ENCODE assay signal across 1 cellular context in the genomic region with DNA sequence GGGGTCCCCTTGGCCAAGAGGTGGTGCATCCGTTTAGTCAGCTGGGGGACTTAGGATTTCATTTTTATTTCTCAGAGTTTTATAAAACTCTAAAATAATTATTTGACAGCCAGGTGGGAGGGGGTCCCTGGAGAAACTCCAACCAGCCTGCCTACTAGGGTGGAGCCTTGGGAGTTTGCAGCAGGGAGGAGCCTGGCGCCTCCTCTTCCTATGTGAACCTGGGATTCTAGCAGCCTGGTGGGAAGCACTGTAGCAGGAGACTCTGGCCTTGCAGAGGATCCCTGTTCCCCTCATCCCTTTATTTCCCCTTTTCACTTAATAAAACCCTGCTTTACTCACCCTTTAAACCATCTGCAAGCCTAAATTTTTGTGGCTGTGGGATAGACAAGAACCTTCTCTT.
TF ChIP-seq lines count a peak whose summit lies in the region.

No MANE protein-coding gene starts in this region.

TF ChIP-seq in GM23338, 12 proteins besides CTCF, POLR2A, EP300 and RAD21 (continued from another document):
- TF ChIP-seq CREB1 (CRISPR knock-in tag; IDR thresholded peaks at IDR 0.05; ENCODE audit: low read depth), result no peak
